19 cellular contexts compared by ENCODE assay signal in the genomic region with DNA sequence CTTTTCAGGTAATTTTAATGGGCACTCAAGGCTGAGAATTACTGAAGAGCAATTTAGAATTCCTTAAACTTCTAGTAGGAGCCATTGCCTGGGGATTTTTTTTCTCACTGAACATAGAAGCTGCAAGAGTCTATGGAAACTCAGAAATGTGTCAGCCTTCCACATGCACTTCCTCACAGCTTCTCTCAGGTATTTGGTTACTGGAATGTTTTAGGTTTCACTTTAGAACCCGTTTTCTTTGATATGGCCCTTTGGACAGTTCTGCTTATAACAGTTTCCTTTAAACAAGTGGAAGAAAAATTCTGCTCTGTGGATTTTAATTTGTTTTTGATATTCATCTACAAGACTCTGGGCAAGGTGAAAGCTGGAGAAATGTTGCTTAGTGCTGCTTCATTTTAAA.
"Had no signal": no experiment of that assay in that cellular context is flagged by ENCODE, and none has a peak within 500 bp of the region (broad histone marks: within the 10 kb centered on the region; RNA-seq: fewer than 3 reads in every experiment).

No MANE protein-coding gene starts in this region.

- H3K27ac ChIP-seq: gastroesophageal sphincter, heart right ventricle, neutrophil, right atrium auricular region, skin epidermis, transverse colon had no signal

- DNase-seq: activated CD4-positive, alpha-beta memory T cell treated with anti-CD3 and anti-CD28 coated beads, Interleukin-2, amount 10 ng/mL, durations not matched to agents 7 days and 5 days; activated CD4-positive, alpha-beta T cell treated with anti-CD3 and anti-CD28 coated beads for 36 hours; activated gamma-delta T cell; activated T-cell treated with anti-CD3 and anti-CD28 coated beads, Interleukin-2, amount 50 U/mL, for 48 hours; cerebellar nuclear complex; heart right ventricle; mucosa of descending colon; naive thymus-derived CD4-positive, alpha-beta T cell; stimulated activated CD4-positive, alpha-beta T cell treated with anti-CD3 and anti-CD28 coated beads, Interleukin-4, amount 100 ng/mL, for 4 hours; stimulated activated CD8-positive, alpha-beta memory T cell treated with anti-CD3 and anti-CD28 coated beads, Interleukin-4, amount 100 ng/mL, for 48 hours; stimulated activated naive CD4-positive, alpha-beta T cell treated with Interleukin-2 at 50 U/mL for 16 hours; substantia nigra; transverse colon had no signal

- H3K27me3 ChIP-seq: gastroesophageal sphincter, heart right ventricle, neutrophil, right atrium auricular region, transverse colon had no signal

- H3K4me3 Mint-ChIP-seq: activated CD4-positive, alpha-beta memory T cell treated with anti-CD3 and anti-CD28 coated beads, Interleukin-2, amount 10 ng/mL, durations not matched to agents 7 days and 5 days; activated CD4-positive, alpha-beta T cell treated with anti-CD3 and anti-CD28 coated beads for 36 hours; naive thymus-derived CD4-positive, alpha-beta T cell; T-helper 1 cell treated with Interleukin-12 subunit alpha and Interleukin-12 subunit beta and Interleukin-4 antibody, amounts not matched to agents 30 μg/mL and 1 μg/mL, for 36 hours had no signal

- H3K27ac Mint-ChIP-seq: activated CD4-positive, alpha-beta memory T cell treated with anti-CD3 and anti-CD28 coated beads, Interleukin-2, amount 10 ng/mL, durations not matched to agents 7 days and 5 days; activated CD4-positive, alpha-beta T cell treated with anti-CD3 and anti-CD28 coated beads for 36 hours; activated naive CD4-positive, alpha-beta T cell treated with anti-CD3 and anti-CD28 coated beads, Interleukin-2, amount 50 U/mL, for 72 hours; T-helper 1 cell treated with Interleukin-12 subunit alpha and Interleukin-12 subunit beta and Interleukin-4 antibody, amounts not matched to agents 30 μg/mL and 1 μg/mL, for 36 hours had no signal

- H3K9me3 ChIP-seq: gastroesophageal sphincter, heart right ventricle, mucosa of descending colon, neutrophil, right atrium auricular region, transverse colon had no signal

- H3K36me3 ChIP-seq: neutrophil, right atrium auricular region, transverse colon had no signal

- H3K27me3 Mint-ChIP-seq: activated CD4-positive, alpha-beta memory T cell treated with anti-CD3 and anti-CD28 coated beads, Interleukin-2, amount 10 ng/mL, durations not matched to agents 7 days and 5 days; activated CD4-positive, alpha-beta T cell treated with anti-CD3 and anti-CD28 coated beads for 36 hours; naive thymus-derived CD4-positive, alpha-beta T cell had no signal

- H3K9me3 Mint-ChIP-seq: activated CD4-positive, alpha-beta memory T cell treated with anti-CD3 and anti-CD28 coated beads, Interleukin-2, amount 10 ng/mL, durations not matched to agents 7 days and 5 days; activated naive CD4-positive, alpha-beta T cell treated with anti-CD3 and anti-CD28 coated beads, Interleukin-2, amount 50 U/mL, for 72 hours; naive thymus-derived CD4-positive, alpha-beta T cell; T-helper 1 cell treated with Interleukin-12 subunit alpha and Interleukin-12 subunit beta and Interleukin-4 antibody, amounts not matched to agents 30 μg/mL and 1 μg/mL, for 36 hours had no signal

- H3K4me3 ChIP-seq: gastroesophageal sphincter, heart right ventricle, mucosa of descending colon, right atrium auricular region, skin epidermis, transverse colon had no signal

- H3K4me1 ChIP-seq: gastroesophageal sphincter, heart right ventricle, right atrium auricular region, transverse colon had no signal

- H3K4me1 Mint-ChIP-seq: activated CD4-positive, alpha-beta memory T cell treated with anti-CD3 and anti-CD28 coated beads, Interleukin-2, amount 10 ng/mL, durations not matched to agents 7 days and 5 days had no signal

- H3K36me3 Mint-ChIP-seq: activated naive CD4-positive, alpha-beta T cell treated with anti-CD3 and anti-CD28 coated beads, Interleukin-2, amount 50 U/mL, for 72 hours had no signal
